In the genomic region with DNA sequence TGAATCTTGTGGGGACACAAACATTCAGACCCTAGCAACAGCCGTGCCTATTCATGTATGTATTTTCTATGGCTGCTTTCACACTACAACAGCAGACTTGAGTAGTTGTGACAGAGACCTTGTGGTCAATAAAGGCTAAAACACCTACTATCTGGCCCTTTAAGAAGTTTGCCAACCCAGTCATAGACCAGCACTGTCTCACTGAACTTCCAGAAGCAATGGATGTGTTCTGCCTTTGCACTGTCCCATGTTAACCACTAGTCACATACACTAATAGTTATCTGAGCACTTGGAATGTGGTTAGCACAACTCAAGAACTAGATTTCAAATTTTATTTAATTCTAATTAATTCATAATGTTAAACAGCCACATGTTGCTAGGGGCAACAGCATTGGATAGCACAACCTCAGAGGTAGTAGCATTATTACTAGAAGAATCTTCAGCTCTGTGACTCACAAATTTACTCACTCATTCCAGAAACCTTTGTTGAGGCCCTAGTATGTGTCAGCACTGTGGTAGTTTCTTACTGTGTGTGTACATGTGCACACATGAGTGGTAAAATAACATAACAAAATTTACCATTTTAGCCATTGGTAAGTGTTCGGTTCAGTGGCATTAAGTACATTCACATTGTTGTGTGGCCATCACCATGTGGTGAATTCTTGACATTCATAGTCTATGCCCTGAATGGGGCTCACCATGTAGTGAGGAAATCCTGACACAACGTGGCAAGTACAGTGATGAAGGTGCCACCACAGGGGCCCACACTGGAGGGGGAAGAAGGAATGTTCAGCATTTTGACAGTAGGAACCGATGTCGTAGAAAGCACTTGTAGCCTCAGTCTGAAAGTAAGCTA, we compare ENCODE assay signal across 23 cellular contexts.
A peak's percentile ranks its signal among the peaks of the same experiment; 100 is the strongest.
DNase-seq lines count a peak whose midpoint lies in the region; ATAC-seq, FAIRE-seq and TF ChIP-seq lines count a peak whose summit lies in the region.
"Had no signal": no experiment of that assay in that cellular context is flagged by ENCODE, and none has a peak within 500 bp of the region (broad histone marks: within the 10 kb centered on the region; RNA-seq: fewer than 3 reads in every experiment).

No MANE protein-coding gene starts in this region.

- H3K4me3 Mint-ChIP-seq in astrocyte (ENCODE audit: unreplicated experiment) = no peak overlapping the region
- H3K4me3 Mint-ChIP-seq: activated CD4-positive, alpha-beta T cell treated with anti-CD3 and anti-CD28 coated beads, Interleukin-2, amount 10 ng/mL, durations not matched to agents 7 days and 5 days; effector memory CD8-positive, alpha-beta T cell had no signal

- no peak overlapping the region for H3K27ac ChIP-seq in astrocyte (ENCODE audit: low read depth, low read length)
- H3K27ac ChIP-seq: BLaER1, lower lobe of right lung, PC-9, sigmoid colon, suprapubic skin had no signal

- no peak for TF ChIP-seq CTCF in astrocyte (IDR thresholded peaks at IDR 0.05; ENCODE audit: insufficient read depth, low read depth, low read length)

- no peaks in the 10 kb centered on the region for H3K36me3 Mint-ChIP-seq in astrocyte (ENCODE audit: low read depth, unreplicated experiment)

- H3K27me3 Mint-ChIP-seq in astrocyte (ENCODE audit: low read depth, unreplicated experiment) = no peaks in the 10 kb centered on the region
- H3K27me3 Mint-ChIP-seq: effector memory CD8-positive, alpha-beta T cell had no signal

- DNase-seq in SKM-1 (lab: John Stamatoyannopoulos, UW; ENCODE audit: unreplicated experiment) (peak; percentile 18), SKM-1 treated with dmso at 0.1 percent for 144 hours (lab: John Stamatoyannopoulos, UW; ENCODE audit: unreplicated experiment) (no peak), astrocyte (ENCODE audit: low read depth) (no peak), NCI-H187 treated with DMSO at 0.1 percent for 48 hours (lab: John Stamatoyannopoulos, UW) (no peak), NOMO-1 treated with dmso at 0.1 percent for 144 hours (lab: John Stamatoyannopoulos, UW; ENCODE audit: unreplicated experiment) (no peak)
- DNase-seq in stimulated activated CD4-positive, alpha-beta T cell treated with anti-CD3 and anti-CD28 coated beads, Interleukin-1b, Interleukin-23, amount 100 ng/mL, for 48 hours = peak; percentile 44
- no peak for DNase-seq in stimulated activated CD4-positive, alpha-beta T cell treated with anti-CD3 and anti-CD28 coated beads, Interleukin-12 subunit alpha, Interleukin-12 subunit beta, amount 100 ng/mL, for 4 hours
- DNase-seq: activated CD4-positive, alpha-beta T cell treated with anti-CD3 and anti-CD28 coated beads, Interleukin-2, amount 10 ng/mL, durations not matched to agents 7 days and 5 days; aorta; Calu3; effector memory CD8-positive, alpha-beta T cell; Karpas-422; lower lobe of right lung; NCI-H1417; NCI-H69; PC-9; sigmoid colon; stimulated activated CD8-positive, alpha-beta memory T cell treated with anti-CD3 and anti-CD28 coated beads, Interleukin-4, amount 100 ng/mL, for 48 hours; T1000 had no signal

- no peak overlapping the region for H3K9ac ChIP-seq in astrocyte (ENCODE audit: low read length)
- H3K9ac ChIP-seq: BLaER1 had no signal

- H4K20me1 ChIP-seq in astrocyte (ENCODE audit: insufficient read depth, low read length) = no peaks in the 10 kb centered on the region
- H4K20me1 ChIP-seq: BLaER1 had no signal

- no peaks in the 10 kb centered on the region for H3K36me3 ChIP-seq in astrocyte (ENCODE audit: insufficient read depth, low read length)
- H3K36me3 ChIP-seq: BLaER1, lower lobe of right lung, sigmoid colon, suprapubic skin had no signal

- no peaks in the 10 kb centered on the region for H3K9me3 ChIP-seq in astrocyte (ENCODE audit: insufficient read depth, low read depth, low read length)
- H3K9me3 ChIP-seq: BLaER1, lower lobe of right lung, sigmoid colon, suprapubic skin had no signal

- no peak for ATAC-seq in HG03439 (IDR thresholded peaks at IDR 0.05; ENCODE audit: unreplicated experiment)
- ATAC-seq: effector memory CD8-positive, alpha-beta T cell; lower lobe of right lung had no signal

- FAIRE-seq in astrocyte (lab: Jason Lieb, UNC) = no peak
- FAIRE-seq: islet of Langerhans had no signal

- no peak overlapping the region for H3K4me2 ChIP-seq in astrocyte (ENCODE audit: low read length)
- H3K4me2 ChIP-seq: BLaER1, PC-9 had no signal

- H3K9me3 Mint-ChIP-seq in astrocyte (ENCODE audit: unreplicated experiment) = peaks cover 2% of the 10 kb centered on the region
- H3K9me3 Mint-ChIP-seq: activated CD4-positive, alpha-beta T cell treated with anti-CD3 and anti-CD28 coated beads, Interleukin-2, amount 10 ng/mL, durations not matched to agents 7 days and 5 days; effector memory CD8-positive, alpha-beta T cell had no signal

- no peaks in the 10 kb centered on the region for H3K4me1 Mint-ChIP-seq in astrocyte (ENCODE audit: low read depth, unreplicated experiment)
- H3K4me1 Mint-ChIP-seq: activated CD4-positive, alpha-beta T cell treated with anti-CD3 and anti-CD28 coated beads, Interleukin-2, amount 10 ng/mL, durations not matched to agents 7 days and 5 days had no signal

- no peaks in the 10 kb centered on the region for H3K4me1 ChIP-seq in astrocyte (ENCODE audit: insufficient read depth, low read length)
- H3K4me1 ChIP-seq: BLaER1, lower lobe of right lung, sigmoid colon, suprapubic skin had no signal

- H3K27ac Mint-ChIP-seq in astrocyte (ENCODE audit: unreplicated experiment) = peak overlapping the region; percentile 81
- H3K27ac Mint-ChIP-seq: activated CD4-positive, alpha-beta T cell treated with anti-CD3 and anti-CD28 coated beads, Interleukin-2, amount 10 ng/mL, durations not matched to agents 7 days and 5 days; effector memory CD8-positive, alpha-beta T cell had no signal

- no peaks in the 10 kb centered on the region for H3K27me3 ChIP-seq in astrocyte (ENCODE audit: insufficient read depth, low read length)
- H3K27me3 ChIP-seq: BLaER1, sigmoid colon, suprapubic skin had no signal

- H2AFZ ChIP-seq in astrocyte (ENCODE audit: low read depth, low read length) = no peak overlapping the region
- H2AFZ ChIP-seq: PC-9 had no signal

- H3K4me3 ChIP-seq in astrocyte (ENCODE audit: insufficient read depth, low read depth, low read length) = no peak overlapping the region
- H3K4me3 ChIP-seq: BLaER1, lower lobe of right lung, PC-9, sigmoid colon, suprapubic skin had no signal

- H3K79me2 ChIP-seq in astrocyte (ENCODE audit: insufficient read depth, low read length) = no peaks in the 10 kb centered on the region

Comparison
In these comparisons a context has a peak if more than half of its experiments do, and no peak if none do; other contexts are left out.
1. DNase-seq: peak in SKM-1 (single experiment) and stimulated activated CD4-positive, alpha-beta T cell treated with anti-CD3 and anti-CD28 coated beads, Interleukin-1b, Interleukin-23, amount 100 ng/mL, for 48 hours (single experiment); none in SKM-1 treated with dmso at 0.1 percent for 144 hours (single experiment), stimulated activated CD4-positive, alpha-beta T cell treated with anti-CD3 and anti-CD28 coated beads, Interleukin-12 subunit alpha, Interleukin-12 subunit beta, amount 100 ng/mL, for 4 hours (single experiment), astrocyte (single experiment), NCI-H187 treated with DMSO at 0.1 percent for 48 hours (single experiment) and NOMO-1 treated with dmso at 0.1 percent for 144 hours (single experiment).